In the genomic region with DNA sequence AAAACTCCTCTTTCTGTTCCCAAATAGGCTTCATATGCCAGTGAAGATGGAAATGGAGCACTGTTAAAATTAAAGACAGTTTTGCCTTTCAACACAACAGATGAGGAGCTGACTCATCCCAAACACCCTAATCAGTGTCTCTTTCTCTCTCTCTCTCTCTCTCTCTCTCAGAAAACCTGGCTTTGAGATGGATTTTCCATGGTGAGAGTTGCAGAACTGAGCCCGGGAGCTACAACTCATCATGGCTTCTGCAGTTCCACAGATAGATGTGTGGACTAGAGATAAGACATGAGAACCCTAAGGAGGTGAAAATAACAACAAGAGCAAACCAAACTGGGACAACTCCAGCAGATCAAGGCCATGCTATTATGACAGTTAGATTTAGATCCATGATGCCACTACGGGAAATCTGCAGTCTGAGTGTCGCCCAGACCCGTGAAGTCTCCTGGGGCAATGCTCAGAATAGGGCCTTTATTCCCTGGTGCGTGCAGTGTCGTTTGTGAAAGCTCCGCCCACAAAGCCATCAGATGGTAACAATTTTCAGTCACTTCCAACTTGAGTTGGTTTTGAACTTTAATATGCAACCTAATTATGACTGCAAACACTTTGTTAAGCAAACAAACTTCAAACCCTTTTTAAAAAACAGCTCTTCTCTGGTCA, we compare ENCODE assay signal across 1 cellular context.
A peak's percentile ranks its signal among the peaks of the same experiment; 100 is the strongest.
TF ChIP-seq lines count a peak whose summit lies in the region.

No MANE protein-coding gene starts in this region.

TF ChIP-seq in K562, 482 proteins besides CTCF, POLR2A, EP300 and RAD21 (continued from another document and continues in another):
- TF ChIP-seq, protein P1, sequence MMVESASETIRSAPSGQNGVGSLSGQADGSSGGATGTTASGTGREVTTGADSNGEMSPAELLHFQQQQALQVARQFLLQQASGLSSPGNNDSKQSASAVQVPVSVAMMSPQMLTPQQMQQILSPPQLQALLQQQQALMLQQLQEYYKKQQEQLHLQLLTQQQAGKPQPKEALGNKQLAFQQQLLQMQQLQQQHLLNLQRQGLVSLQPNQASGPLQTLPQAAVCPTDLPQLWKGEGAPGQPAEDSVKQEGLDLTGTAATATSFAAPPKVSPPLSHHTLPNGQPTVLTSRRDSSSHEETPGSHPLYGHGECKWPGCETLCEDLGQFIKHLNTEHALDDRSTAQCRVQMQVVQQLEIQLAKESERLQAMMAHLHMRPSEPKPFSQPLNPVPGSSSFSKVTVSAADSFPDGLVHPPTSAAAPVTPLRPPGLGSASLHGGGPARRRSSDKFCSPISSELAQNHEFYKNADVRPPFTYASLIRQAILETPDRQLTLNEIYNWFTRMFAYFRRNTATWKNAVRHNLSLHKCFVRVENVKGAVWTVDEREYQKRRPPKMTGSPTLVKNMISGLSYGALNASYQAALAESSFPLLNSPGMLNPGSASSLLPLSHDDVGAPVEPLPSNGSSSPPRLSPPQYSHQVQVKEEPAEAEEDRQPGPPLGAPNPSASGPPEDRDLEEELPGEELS (CRISPR knock-in tag; IDR thresholded peaks at IDR 0.05; ENCODE audit: borderline replicate concordance) = no peak
- TF ChIP-seq, protein P2, sequence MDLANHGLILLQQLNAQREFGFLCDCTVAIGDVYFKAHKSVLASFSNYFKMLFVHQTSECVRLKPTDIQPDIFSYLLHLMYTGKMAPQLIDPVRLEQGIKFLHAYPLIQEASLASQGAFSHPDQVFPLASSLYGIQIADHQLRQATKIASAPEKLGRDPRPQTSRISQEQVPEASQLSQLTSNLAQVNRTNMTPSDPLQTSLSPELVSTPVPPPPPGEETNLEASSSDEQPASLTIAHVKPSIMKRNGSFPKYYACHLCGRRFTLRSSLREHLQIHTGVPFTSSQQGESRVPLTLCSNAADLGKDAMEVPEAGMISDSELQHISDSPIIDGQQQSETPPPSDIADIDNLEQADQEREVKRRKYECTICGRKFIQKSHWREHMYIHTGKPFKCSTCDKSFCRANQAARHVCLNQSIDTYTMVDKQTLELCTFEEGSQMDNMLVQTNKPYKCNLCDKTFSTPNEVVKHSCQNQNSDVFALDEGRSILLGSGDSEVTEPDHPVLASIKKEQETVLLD (IDR thresholded peaks at IDR 0.05) = no peak
- TF ChIP-seq BRD4 (IDR thresholded peaks at IDR 0.05) = no peak
- TF ChIP-seq ZNF133 (CRISPR knock-in tag; IDR thresholded peaks at IDR 0.05) = no peak
- no peak for TF ChIP-seq TAF1 (IDR thresholded peaks at IDR 0.05; ENCODE audit: control insufficient read depth, extremely low read depth, insufficient read depth, low read length, severe bottlenecking)
- no peak for TF ChIP-seq ZHX1 (conservative IDR thresholded peaks at IDR 0.05; ENCODE audit: low read length)
- no peak for TF ChIP-seq HSF4 (CRISPR knock-in tag; IDR thresholded peaks at IDR 0.05; ENCODE audit: borderline replicate concordance)
- TF ChIP-seq ZNF165 (CRISPR knock-in tag; IDR thresholded peaks at IDR 0.05; ENCODE audit: borderline replicate concordance) = no peak
- peak; percentile 69 for TF ChIP-seq CBFA2T3 (IDR thresholded peaks at IDR 0.05)
- no peak for TF ChIP-seq ZNF511 (CRISPR knock-in tag; IDR thresholded peaks at IDR 0.05)
- no peak for TF ChIP-seq SMARCA5 (IDR thresholded peaks at IDR 0.05)
- TF ChIP-seq IRF2 (CRISPR knock-in tag; IDR thresholded peaks at IDR 0.05) = no peak
- TF ChIP-seq PHF21A (IDR thresholded peaks at IDR 0.05; ENCODE audit: borderline replicate concordance, low read depth) = 0 out of 2 replicates have a peak, but pooled peaks have one; percentile 42
- no peak for TF ChIP-seq COPS2 (conservative IDR thresholded peaks at IDR 0.05)
- no peak for TF ChIP-seq OTX1 (CRISPR knock-in tag; IDR thresholded peaks at IDR 0.05)
- TF ChIP-seq ZFX (CRISPR knock-in tag; IDR thresholded peaks at IDR 0.05) = no peak
- no peak for TF ChIP-seq ZNF232 (CRISPR knock-in tag; IDR thresholded peaks at IDR 0.05)
- TF ChIP-seq, protein P3, sequence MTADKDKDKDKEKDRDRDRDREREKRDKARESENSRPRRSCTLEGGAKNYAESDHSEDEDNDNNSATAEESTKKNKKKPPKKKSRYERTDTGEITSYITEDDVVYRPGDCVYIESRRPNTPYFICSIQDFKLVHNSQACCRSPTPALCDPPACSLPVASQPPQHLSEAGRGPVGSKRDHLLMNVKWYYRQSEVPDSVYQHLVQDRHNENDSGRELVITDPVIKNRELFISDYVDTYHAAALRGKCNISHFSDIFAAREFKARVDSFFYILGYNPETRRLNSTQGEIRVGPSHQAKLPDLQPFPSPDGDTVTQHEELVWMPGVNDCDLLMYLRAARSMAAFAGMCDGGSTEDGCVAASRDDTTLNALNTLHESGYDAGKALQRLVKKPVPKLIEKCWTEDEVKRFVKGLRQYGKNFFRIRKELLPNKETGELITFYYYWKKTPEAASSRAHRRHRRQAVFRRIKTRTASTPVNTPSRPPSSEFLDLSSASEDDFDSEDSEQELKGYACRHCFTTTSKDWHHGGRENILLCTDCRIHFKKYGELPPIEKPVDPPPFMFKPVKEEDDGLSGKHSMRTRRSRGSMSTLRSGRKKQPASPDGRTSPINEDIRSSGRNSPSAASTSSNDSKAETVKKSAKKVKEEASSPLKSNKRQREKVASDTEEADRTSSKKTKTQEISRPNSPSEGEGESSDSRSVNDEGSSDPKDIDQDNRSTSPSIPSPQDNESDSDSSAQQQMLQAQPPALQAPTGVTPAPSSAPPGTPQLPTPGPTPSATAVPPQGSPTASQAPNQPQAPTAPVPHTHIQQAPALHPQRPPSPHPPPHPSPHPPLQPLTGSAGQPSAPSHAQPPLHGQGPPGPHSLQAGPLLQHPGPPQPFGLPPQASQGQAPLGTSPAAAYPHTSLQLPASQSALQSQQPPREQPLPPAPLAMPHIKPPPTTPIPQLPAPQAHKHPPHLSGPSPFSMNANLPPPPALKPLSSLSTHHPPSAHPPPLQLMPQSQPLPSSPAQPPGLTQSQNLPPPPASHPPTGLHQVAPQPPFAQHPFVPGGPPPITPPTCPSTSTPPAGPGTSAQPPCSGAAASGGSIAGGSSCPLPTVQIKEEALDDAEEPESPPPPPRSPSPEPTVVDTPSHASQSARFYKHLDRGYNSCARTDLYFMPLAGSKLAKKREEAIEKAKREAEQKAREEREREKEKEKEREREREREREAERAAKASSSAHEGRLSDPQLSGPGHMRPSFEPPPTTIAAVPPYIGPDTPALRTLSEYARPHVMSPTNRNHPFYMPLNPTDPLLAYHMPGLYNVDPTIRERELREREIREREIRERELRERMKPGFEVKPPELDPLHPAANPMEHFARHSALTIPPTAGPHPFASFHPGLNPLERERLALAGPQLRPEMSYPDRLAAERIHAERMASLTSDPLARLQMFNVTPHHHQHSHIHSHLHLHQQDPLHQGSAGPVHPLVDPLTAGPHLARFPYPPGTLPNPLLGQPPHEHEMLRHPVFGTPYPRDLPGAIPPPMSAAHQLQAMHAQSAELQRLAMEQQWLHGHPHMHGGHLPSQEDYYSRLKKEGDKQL (CRISPR knock-in tag; IDR thresholded peaks at IDR 0.05; ENCODE audit: borderline replicate concordance) = no peak
- TF ChIP-seq ATF4 (CRISPR knock-in tag; IDR thresholded peaks at IDR 0.05) = 0 out of 2 replicates have a peak, but pooled peaks have one; percentile 23
- peak; percentile 68 for TF ChIP-seq NFE2 (IDR thresholded peaks at IDR 0.05; ENCODE audit: low read depth)
- no peak for TF ChIP-seq SETDB1 (IDR thresholded peaks at IDR 0.05; ENCODE audit: low read length)
- no peak for TF ChIP-seq PHTF2 (CRISPR knock-in tag; IDR thresholded peaks at IDR 0.05)
- TF ChIP-seq NEUROD1 (IDR thresholded peaks at IDR 0.05; ENCODE audit: borderline replicate concordance, low read depth, low read length, partially characterized antibody) = peak; percentile 64
- no peak for TF ChIP-seq ZNF507 (tag; conservative IDR thresholded peaks at IDR 0.05)
- TF ChIP-seq ZBTB26 (CRISPR knock-in tag; IDR thresholded peaks at IDR 0.05) = no peak
- TF ChIP-seq NBN (IDR thresholded peaks at IDR 0.05; ENCODE audit: low read depth) = peak; percentile 54; the same call in 1 of the 2 replicates
- TF ChIP-seq EWSR1 (IDR thresholded peaks at IDR 0.05; ENCODE audit: borderline replicate concordance, low read depth, partially characterized antibody) = no peak
- TF ChIP-seq, protein P4, sequence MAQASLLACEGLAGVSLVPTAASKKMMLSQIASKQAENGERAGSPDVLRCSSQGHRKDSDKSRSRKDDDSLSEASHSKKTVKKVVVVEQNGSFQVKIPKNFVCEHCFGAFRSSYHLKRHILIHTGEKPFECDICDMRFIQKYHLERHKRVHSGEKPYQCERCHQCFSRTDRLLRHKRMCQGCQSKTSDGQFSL (CRISPR knock-in tag; IDR thresholded peaks at IDR 0.05) = no peak
- TF ChIP-seq, protein P4 (tag; IDR thresholded peaks at IDR 0.05) = no peak
- no peak for TF ChIP-seq ZBTB34 (CRISPR knock-in tag; IDR thresholded peaks at IDR 0.05)
- TF ChIP-seq ZNF655 (CRISPR knock-in tag; IDR thresholded peaks at IDR 0.05) = no peak
- TF ChIP-seq ETS2 (tag; IDR thresholded peaks at IDR 0.05; ENCODE audit: borderline replicate concordance, poor library complexity, severe bottlenecking) = no peak
- no peak for TF ChIP-seq HEY1 (CRISPR knock-in tag; IDR thresholded peaks at IDR 0.05; ENCODE audit: borderline replicate concordance)
- 0 out of 2 replicates have a peak, but pooled peaks have one; percentile 33 for TF ChIP-seq ZNF766 (CRISPR knock-in tag; conservative IDR thresholded peaks at IDR 0.05)
